In genomic region chr19:5293607-5294089, GRCh38 we compare ENCODE assay signal across 8 cellular contexts. TPM values are rescaled to one million over a fixed set of nuclear protein-coding genes. Genes with fewer than 3 reads are reported as not detected.
DNase-seq lines count a peak whose midpoint lies in the region; ATAC-seq and TF ChIP-seq lines count a peak whose summit lies in the region.

No MANE protein-coding gene starts in this region.

- peaks cover 0 to 6% (median 0%) of the 10 kb centered on the region in 5 donors for H3K9me3 Mint-ChIP-seq in CD8-positive, alpha-beta memory T cell
- H3K9me3 Mint-ChIP-seq in central memory CD8-positive, alpha-beta T cell = no peaks in the 10 kb centered on the region

- no peak for ATAC-seq in central memory CD8-positive, alpha-beta T cell (replicated peaks; ENCODE audit: extremely low read depth, poor library complexity, severe bottlenecking)
- ATAC-seq in left lobe of liver (peak; percentile 11), GM21619 (IDR thresholded peaks at IDR 0.05; ENCODE audit: unreplicated experiment) (no peak), GM19463 (IDR thresholded peaks at IDR 0.05; ENCODE audit: unreplicated experiment) (no peak)

- H3K4me3 Mint-ChIP-seq in CD8-positive, alpha-beta memory T cell = peak overlapping the region in 4 of 7 donors; percentile 39 to 63 (median 57)
- peak overlapping the region; percentile 43 for H3K4me3 Mint-ChIP-seq in central memory CD8-positive, alpha-beta T cell

- CTCF ChIA-PET in CD8-positive, alpha-beta memory T cell (lab: Charles Lee) = no interaction called here

- TF ChIP-seq POLR2A in transverse colon (IDR thresholded peaks at IDR 0.05) = no peak

- H3K27ac ChIP-seq in CD8-positive, alpha-beta memory T cell (ENCODE audit: low read depth, low read length) = no peak overlapping the region
- peak overlapping the region; percentile 83 to 93 (median 86) for H3K27ac ChIP-seq in transverse colon

- no peak overlapping the region for H3K27ac Mint-ChIP-seq in CD8-positive, alpha-beta memory T cell
- no peak overlapping the region for H3K27ac Mint-ChIP-seq in central memory CD8-positive, alpha-beta T cell (ENCODE audit: low read depth)

- no peaks in the 10 kb centered on the region for H3K9me3 ChIP-seq in CD8-positive, alpha-beta memory T cell (ENCODE audit: low read length)
- no peaks in the 10 kb centered on the region for H3K9me3 ChIP-seq in transverse colon

- no peaks in the 10 kb centered on the region for H3K36me3 Mint-ChIP-seq in CD8-positive, alpha-beta memory T cell
- no peaks in the 10 kb centered on the region for H3K36me3 Mint-ChIP-seq in central memory CD8-positive, alpha-beta T cell (ENCODE audit: insufficient read depth)

- POLR2A ChIA-PET in CD8-positive, alpha-beta memory T cell (lab: Charles Lee) = no interaction called here

- TF ChIP-seq CTCF in transverse colon (IDR thresholded peaks at IDR 0.05) = no peak

- H3K4me1 Mint-ChIP-seq in CD8-positive, alpha-beta memory T cell = peaks cover 9 to 13% (median 13%) of the 10 kb centered on the region in 3 donors
- peaks cover 7% of the 10 kb centered on the region for H3K4me1 Mint-ChIP-seq in central memory CD8-positive, alpha-beta T cell

- intact Hi-C loops in transverse colon (cut with DNase I; ENCODE audit: low total_unique reads) = no loop called here

- peak overlapping the region; percentile 45 for H3K4me3 ChIP-seq in CD8-positive, alpha-beta memory T cell (ENCODE audit: low read length)
- H3K4me3 ChIP-seq in transverse colon = peak overlapping the region; percentile 47 to 74 (median 62)

- TF ChIP-seq EP300 in transverse colon (IDR thresholded peaks at IDR 0.05; ENCODE audit: low read depth) = no peak

- H3K27me3 Mint-ChIP-seq in CD8-positive, alpha-beta memory T cell = peaks cover 26 to 33% of the 10 kb centered on the region in 2 donors
- peaks cover 44% of the 10 kb centered on the region for H3K27me3 Mint-ChIP-seq in central memory CD8-positive, alpha-beta T cell

- H3K27me3 ChIP-seq in CD8-positive, alpha-beta memory T cell (ENCODE audit: insufficient read depth, low read length, poor library complexity, severe bottlenecking) = peaks cover 7% of the 10 kb centered on the region
- H3K27me3 ChIP-seq in transverse colon = peaks cover 29% of the 10 kb centered on the region

- in situ Hi-C loops in transverse colon (cut with MboI; ENCODE audit: low pct_ligation_motif_present in 1 of 4, low pct_unique_long_range_greater_than_20kb in 1 of 4, low sequenced_read_pairs in 3 of 4) = no loop called here

- DNase-seq in CD8-positive, alpha-beta memory T cell = no peak
- DNase-seq in NCI-H1694 treated with DMSO at 0.1 percent for 48 hours (lab: John Stamatoyannopoulos, UW) (peak; percentile 35), left lobe of liver (ENCODE audit: low spot score) (no peak), transverse colon (no peak)
- DNase-seq in central memory CD8-positive, alpha-beta T cell (ENCODE audit: low spot score in 2 of 2) = no peak
- DNase-seq in stimulated activated CD4-positive, alpha-beta T cell treated with anti-CD3 and anti-CD28 coated beads, Interleukin-12 subunit alpha, Interleukin-12 subunit beta, amount 100 ng/mL, for 4 hours = no peak

- peaks cover 12% of the 10 kb centered on the region for H3K4me1 ChIP-seq in CD8-positive, alpha-beta memory T cell (ENCODE audit: insufficient read depth, low read length)
- H3K4me1 ChIP-seq in transverse colon = peaks cover 0 to 35% (median 22%) of the 10 kb centered on the region in 4 donors

- no peaks in the 10 kb centered on the region for H3K36me3 ChIP-seq in CD8-positive, alpha-beta memory T cell (ENCODE audit: insufficient read depth, low read length)
- no peaks in the 10 kb centered on the region for H3K36me3 ChIP-seq in transverse colon

- 2% methylated on average over 30 of the region's 30 CpGs; no CpG with 5 or more reads in 1 of the 2 donors for WGBS in transverse colon (ENCODE audit: low coverage in 1 of 2), 2 donors

RNA-seq across cellular contexts. Expression of gene PTPRS, which starts 47.0 kb away (rescaled TPM):
- total RNA-seq in CD8-positive, alpha-beta memory T cell = under 1 TPM; 0.22 to 0.31 TPM
- polyA plus RNA-seq in CD8-positive, alpha-beta memory T cell = 0.30 TPM
- 7.3 TPM for total RNA-seq in left lobe of liver
- 10 to 100 TPM; 38.3 to 91.5 (median 58.5) TPM for total RNA-seq in transverse colon
